8 cellular contexts compared by ENCODE assay signal in genomic region chr9:131530930-131531832, GRCh38.
A peak's percentile ranks its signal among the peaks of the same experiment; 100 is the strongest.
DNase-seq lines count a peak whose midpoint lies in the region; TF ChIP-seq lines count a peak whose summit lies in the region.

Gene UCK1 (minus strand): TSS chr9:131531263. CDS start chr9:131531174, 89 bp downstream.

- no peaks in the 10 kb centered on the region for H3K27me3 ChIP-seq in OCI-LY3 (ENCODE audit: low read depth, low read length)

- peaks cover 10% of the 10 kb centered on the region; the same call in 1 of the 2 replicates for H3K4me1 ChIP-seq in OCI-LY3 (ENCODE audit: low read length)

- peak within 1 kb of the TSS; percentile 96 for H3K4me3 ChIP-seq in OCI-LY3 (ENCODE audit: low read length)

- no peaks in the 10 kb centered on the region for H3K9me3 ChIP-seq in OCI-LY3 (ENCODE audit: insufficient read depth, low read length)

- peak; percentile 82 for DNase-seq in COR-L47 (lab: John Stamatoyannopoulos, UW)
- peak; percentile 100 for DNase-seq in GM20000 (ENCODE audit: low spot score)
- DNase-seq in HUDEP-2 (lab: John Stamatoyannopoulos, UW; ENCODE audit: unreplicated experiment in 76 of 76) = peak in 65 of 76 experiments; percentile 1 to 75 (median 53)
- peak; percentile 59 for DNase-seq in activated T-cell treated with anti-CD3 and anti-CD28 coated beads for 24 hours (ENCODE audit: low read depth)
- DNase-seq in epidermal melanocyte (ENCODE audit: insufficient read length, low spot score) = peak; percentile 98
- DNase-seq in middle frontal gyrus (ENCODE audit: extremely low spot score, low spot score) = peak; percentile 66
- peak; percentile 35 to 59 for DNase-seq in stimulated activated CD8-positive, alpha-beta memory T cell treated with anti-CD3 and anti-CD28 coated beads, Interleukin-2, amount 100 ng/mL, for 1 hour (ENCODE audit: low read depth in 2 of 2)

- peaks cover 11% of the 10 kb centered on the region for H3K36me3 ChIP-seq in OCI-LY3 (replicated peaks; ENCODE audit: low read depth, low read length)

- TF ChIP-seq CTCF in GM20000 (IDR thresholded peaks at IDR 0.05; ENCODE audit: extremely low read depth, missing control alignments) = no peak
- TF ChIP-seq CTCF in OCI-LY3 (IDR thresholded peaks at IDR 0.05; ENCODE audit: low read depth, low read length) = no peak

- H2AFZ ChIP-seq in OCI-LY3 (ENCODE audit: low read depth, low read length) = peak within 1 kb of the TSS; percentile 97; the same call in 1 of the 2 replicates

- peaks cover 13% of the 10 kb centered on the region for H3K79me2 ChIP-seq in OCI-LY3 (ENCODE audit: low read length)

- H3K4me2 ChIP-seq in OCI-LY3 (ENCODE audit: low read length) = peak within 1 kb of the TSS; percentile 88

- peak within 1 kb of the TSS; percentile 84 for H3K9ac ChIP-seq in OCI-LY3 (ENCODE audit: low read length)

- H3K27ac ChIP-seq in OCI-LY3 (ENCODE audit: low read length) = no peak within 1 kb of the TSS

- H4K20me1 ChIP-seq in OCI-LY3 (ENCODE audit: insufficient read depth, low read length) = no peaks in the 10 kb centered on the region

Comparison
In these comparisons a context has a peak if more than half of its experiments do, and no peak if none do; other contexts are left out.
1. DNase-seq: peak in every context shown above with its lines; median percentile 100 in GM20000; 98 in epidermal melanocyte; 82 in COR-L47; 66 in middle frontal gyrus; 59 in activated T-cell treated with anti-CD3 and anti-CD28 coated beads for 24 hours; 53 in HUDEP-2; 47 in stimulated activated CD8-positive, alpha-beta memory T cell treated with anti-CD3 and anti-CD28 coated beads, Interleukin-2, amount 100 ng/mL, for 1 hour.